In the genomic region with DNA sequence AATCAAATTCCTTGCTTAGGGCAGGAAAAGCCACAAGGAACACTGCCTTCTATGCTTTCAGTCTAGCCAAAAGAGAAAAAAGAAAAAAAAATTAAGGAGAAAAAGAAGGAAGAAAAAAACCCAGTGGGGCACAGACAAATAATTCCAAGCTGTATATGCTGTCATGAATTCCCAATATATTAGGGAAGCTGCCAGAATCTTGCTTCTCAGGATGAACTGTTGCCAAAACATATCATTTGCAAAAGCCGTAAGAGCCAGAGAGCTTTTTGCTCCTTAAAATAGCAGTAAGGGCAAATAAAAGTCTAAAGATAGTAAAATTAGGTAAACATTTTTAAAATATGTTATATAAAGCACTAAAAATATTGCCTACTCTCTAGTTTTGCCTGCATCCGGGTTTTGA, we compare ENCODE assay signal across 1 cellular context.
TF ChIP-seq lines count a peak whose summit lies in the region.

No MANE protein-coding gene starts in this region.

TF ChIP-seq in IMR-90, 13 proteins besides CTCF, POLR2A, EP300 and RAD21 (continued from another document):
- TF ChIP-seq, protein P1, sequence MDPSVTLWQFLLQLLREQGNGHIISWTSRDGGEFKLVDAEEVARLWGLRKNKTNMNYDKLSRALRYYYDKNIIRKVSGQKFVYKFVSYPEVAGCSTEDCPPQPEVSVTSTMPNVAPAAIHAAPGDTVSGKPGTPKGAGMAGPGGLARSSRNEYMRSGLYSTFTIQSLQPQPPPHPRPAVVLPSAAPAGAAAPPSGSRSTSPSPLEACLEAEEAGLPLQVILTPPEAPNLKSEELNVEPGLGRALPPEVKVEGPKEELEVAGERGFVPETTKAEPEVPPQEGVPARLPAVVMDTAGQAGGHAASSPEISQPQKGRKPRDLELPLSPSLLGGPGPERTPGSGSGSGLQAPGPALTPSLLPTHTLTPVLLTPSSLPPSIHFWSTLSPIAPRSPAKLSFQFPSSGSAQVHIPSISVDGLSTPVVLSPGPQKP (IDR thresholded peaks at IDR 0.05; ENCODE audit: borderline replicate concordance, low read depth, low read length), result no peak
- TF ChIP-seq MXI1 (IDR thresholded peaks at IDR 0.05; ENCODE audit: borderline replicate concordance, low read depth, low read length), result no peak
